9 cellular contexts compared by ENCODE assay signal in the genomic region with DNA sequence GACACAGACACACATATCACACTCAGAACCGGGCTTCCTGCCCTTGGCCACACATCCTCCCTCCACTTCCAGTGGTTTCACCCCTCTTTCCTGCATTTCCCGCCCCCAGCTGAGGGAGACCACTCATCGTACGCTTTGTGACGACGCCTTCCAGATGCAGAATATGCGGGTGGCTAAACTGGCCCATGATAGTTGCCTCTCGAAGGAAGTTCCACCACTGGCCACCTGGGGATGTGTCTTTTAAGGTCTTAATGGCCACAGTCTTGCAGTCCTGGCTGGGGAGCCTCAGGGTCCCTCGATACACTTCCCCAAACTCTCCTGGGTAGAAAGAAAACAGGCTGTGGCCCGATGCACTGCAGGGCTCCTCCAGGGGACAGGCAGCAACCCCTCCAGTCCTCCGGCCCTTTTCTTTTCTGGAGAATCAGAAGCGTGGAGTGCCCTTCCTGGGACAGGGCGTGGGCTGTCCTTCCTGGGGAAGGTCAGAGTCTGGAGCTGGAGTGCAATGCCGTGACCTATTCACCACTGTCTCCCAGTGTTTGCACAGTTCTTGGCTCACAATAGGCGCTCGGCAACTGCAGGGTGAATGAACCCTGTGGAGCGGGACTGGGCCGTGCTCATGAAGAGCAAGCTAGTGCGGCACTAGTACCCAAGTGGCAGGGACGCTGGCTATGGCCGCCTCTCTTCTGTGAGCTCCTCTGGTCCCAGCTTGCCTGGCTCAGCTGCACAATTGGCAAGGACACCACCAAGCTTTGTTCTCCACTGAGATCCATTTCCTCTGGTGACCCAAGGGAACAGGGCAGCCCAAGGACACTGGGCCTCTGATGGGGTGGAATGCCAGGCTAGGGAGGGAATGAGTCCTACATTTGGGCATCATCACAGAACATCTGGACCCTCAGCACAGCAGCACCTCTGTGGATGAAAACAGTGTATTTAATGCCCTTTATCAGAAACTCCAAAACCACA. TPM values are rescaled to one million over a fixed set of nuclear protein-coding genes. Genes with fewer than 3 reads are reported as not detected.
DNase-seq lines count a peak whose midpoint lies in the region; ATAC-seq, FAIRE-seq and TF ChIP-seq lines count a peak whose summit lies in the region.
"Had no signal": no experiment of that assay in that cellular context is flagged by ENCODE, and none has a peak within 500 bp of the region (broad histone marks: within the 10 kb centered on the region; RNA-seq: fewer than 3 reads in every experiment).

No MANE protein-coding gene starts in this region.

- WGBS in GM12878 (ENCODE audit: insufficient coverage, insufficient replicate concordance, low lambda C conversion rate, missing lambda C conversion rate), result 62% methylated on average over 21 of the region's 21 CpGs

- no peaks in the 10 kb centered on the region for H3K79me2 ChIP-seq in GM12878 (ENCODE audit: control insufficient read depth, insufficient read depth, low read length)

- H4K20me1 ChIP-seq in GM12878 (ENCODE audit: control insufficient read depth, insufficient read depth), result no peaks in the 10 kb centered on the region

- TF ChIP-seq EP300 in GM12878 (IDR thresholded peaks at IDR 0.05; ENCODE audit: borderline replicate concordance in 1 of 2, control insufficient read depth in 1 of 2, low read depth in 2 of 2, low read length in 2 of 2), result no peak

- H3K27ac ChIP-seq in CD4-positive, alpha-beta T cell (ENCODE audit: low read depth, low read length), result no peak overlapping the region
- H3K27ac ChIP-seq in GM12878 (ENCODE audit: control insufficient read depth, insufficient read depth), result no peak overlapping the region

- TF ChIP-seq RAD21 in GM12878 (IDR thresholded peaks at IDR 0.05; ENCODE audit: insufficient read depth, low read depth, low read length), result no peak

- no peak for ATAC-seq in CD4-positive, alpha-beta T cell (ENCODE audit: poor library complexity)
- peak; percentile 61 for ATAC-seq in HG02938 (IDR thresholded peaks at IDR 0.05; ENCODE audit: unreplicated experiment)
- peak; percentile 66 for ATAC-seq in GM12878
- peak; percentile 31 for ATAC-seq in memory B cell (ENCODE audit: low read depth)

- H2AFZ ChIP-seq in GM12878 (ENCODE audit: control insufficient read depth, low read depth, low read length), result no peak overlapping the region

- SMC1A ChIA-PET in GM12878 (lab: Charles Lee; ENCODE audit: uncharacterized antibody, unreplicated experiment), result interaction anchor here (1.2 to 1.5 kb wide), 2 partner anchors 11 to 14 kb away, joined by 3 read pairs; no protein-coding TSS in a partner anchor

- no peak overlapping the region for H3K4me3 ChIP-seq in GM12878

- no peaks in the 10 kb centered on the region for H3K4me1 ChIP-seq in GM12878 (ENCODE audit: control insufficient read depth, insufficient read depth, low read length)

- H3K4me1 Mint-ChIP-seq in CD4-positive, alpha-beta T cell (ENCODE audit: low read depth), result peaks cover 9% of the 10 kb centered on the region
- H3K4me1 Mint-ChIP-seq in memory B cell (peaks cover 2% of the 10 kb centered on the region), osteocyte (ENCODE audit: unreplicated experiment) (peaks cover 23% of the 10 kb centered on the region)

- H3K27me3 Mint-ChIP-seq in CD4-positive, alpha-beta T cell, result no peaks in the 10 kb centered on the region
- no peaks in the 10 kb centered on the region for H3K27me3 Mint-ChIP-seq in memory B cell
- H3K27me3 Mint-ChIP-seq in osteocyte (ENCODE audit: unreplicated experiment), result no peaks in the 10 kb centered on the region

- H3K27ac Mint-ChIP-seq in CD4-positive, alpha-beta T cell, result peak overlapping the region; percentile 66
- no peak overlapping the region for H3K27ac Mint-ChIP-seq in memory B cell
- H3K27ac Mint-ChIP-seq in osteocyte (ENCODE audit: unreplicated experiment), result no peak overlapping the region

- H3K9me3 Mint-ChIP-seq in CD4-positive, alpha-beta T cell, result no peaks in the 10 kb centered on the region
- H3K9me3 Mint-ChIP-seq in memory B cell (no peaks in the 10 kb centered on the region), osteocyte (ENCODE audit: unreplicated experiment) (no peaks in the 10 kb centered on the region)

- no peak overlapping the region for H3K4me3 Mint-ChIP-seq in CD4-positive, alpha-beta T cell
- H3K4me3 Mint-ChIP-seq in memory B cell (no peak overlapping the region), osteocyte (ENCODE audit: unreplicated experiment) (no peak overlapping the region)

- no peaks in the 10 kb centered on the region for H3K9me3 ChIP-seq in CD4-positive, alpha-beta T cell (ENCODE audit: control insufficient read depth, low read length)
- no peaks in the 10 kb centered on the region for H3K9me3 ChIP-seq in GM12878 (replicated peaks; ENCODE audit: control insufficient read depth, insufficient read depth, low read length)

- intact Hi-C loops in CD4-positive, alpha-beta T cell (cut with DNase I, micrococcal nuclease), result no loop called here
- intact Hi-C loops in GM12878 (cut with micrococcal nuclease; ENCODE audit: unreplicated experiment), result no loop called here

- H3K36me3 Mint-ChIP-seq in CD4-positive, alpha-beta T cell (ENCODE audit: low read depth), result peaks cover 93% of the 10 kb centered on the region
- H3K36me3 Mint-ChIP-seq in memory B cell (peaks cover 6% of the 10 kb centered on the region), osteocyte (ENCODE audit: unreplicated experiment) (peaks cover 12% of the 10 kb centered on the region)

- no peak for FAIRE-seq in GM12878 (lab: Jason Lieb, UNC)
- FAIRE-seq in GM12891 (lab: Jason Lieb, UNC), result no peak

- no peak overlapping the region for H3K4me2 ChIP-seq in GM12878 (ENCODE audit: control insufficient read depth, insufficient read depth)

- TF ChIP-seq CTCF in CD4-positive, alpha-beta T cell (IDR thresholded peaks at IDR 0.05), result no peak
- TF ChIP-seq CTCF in GM12878 (IDR thresholded peaks at IDR 0.05 in 2 of 3, conservative IDR thresholded peaks at IDR 0.05 in 1 of 3; ENCODE audit: control insufficient read depth in 2 of 3, extremely low read depth in 1 of 3, insufficient read depth in 1 of 3, low read depth in 3 of 3, low read length in 3 of 3) (peak in 1 of 3 experiments; percentile 25; a peak in 1 of 6 replicates), osteocyte (IDR thresholded peaks at IDR 0.05) (no peak)

- DNase-seq in CD4-positive, alpha-beta T cell, result no peak
- DNase-seq in GM12878 (ENCODE audit: low read depth, low spot score) (no peak), memory B cell (ENCODE audit: low spot score in 2 of 2) (no peak), osteocyte (ENCODE audit: extremely low spot score, unreplicated experiment) (no peak), GM12891 (ENCODE audit: insufficient read length, low spot score) (no peak), NCI-H1694 (lab: John Stamatoyannopoulos, UW) (no peak), NCI-H226 (no peak)
- DNase-seq: stimulated activated CD4-positive, alpha-beta T cell treated with anti-CD3 and anti-CD28 coated beads, Interleukin-2, amount 100 ng/mL, for 24 hours had no signal

- peaks cover 0 to 8% of the 10 kb centered on the region in 2 experiments; a peak in 2 of 4 replicates for H3K36me3 ChIP-seq in GM12878 (ENCODE audit: control insufficient read depth in 2 of 2, insufficient read depth in 2 of 2, low read length in 1 of 2)

- POLR2A ChIA-PET in CD4-positive, alpha-beta T cell (lab: Charles Lee), result interaction anchor here (1.7 to 2.1 kb wide), 2 partner anchors 9 to 12 kb away, joined by 6 to 7 read pairs; a partner anchor contains a TSS
- POLR2A ChIA-PET in GM12878 (lab: Charles Lee), result no interaction called here

- no peak overlapping the region for H3K9ac ChIP-seq in GM12878 (ENCODE audit: control insufficient read depth, insufficient read depth, low read length)

- CTCF ChIA-PET in CD4-positive, alpha-beta T cell (lab: Charles Lee), result interaction anchor here (1.7 kb wide), 1 partner anchor 15 kb away, joined by 9 read pairs; no protein-coding TSS in a partner anchor
- CTCF ChIA-PET in GM12878 (lab: Yijun Ruan, JAX), result no interaction called here

- no peaks in the 10 kb centered on the region for H3K27me3 ChIP-seq in CD4-positive, alpha-beta T cell (ENCODE audit: control insufficient read depth, insufficient read depth, low read length)
- H3K27me3 ChIP-seq in GM12878 (replicated peaks in 1 of 2; ENCODE audit: control insufficient read depth in 2 of 2, insufficient read depth in 2 of 2, low read length in 1 of 2), result no peaks in the 10 kb centered on the region

- RAD21 ChIA-PET in GM12878 (lab: Charles Lee; ENCODE audit: unreplicated experiment), result no interaction called here

- BruUV-seq in GM12878 (replicated peaks; lab: Mats Ljungman, UMichigan), result no TSS peak

- TF ChIP-seq POLR2A in GM12878 (IDR thresholded peaks at IDR 0.05; ENCODE audit: low read depth, low read length) (no peak; the same call in 1 of the 2 replicates), GM12891 (IDR thresholded peaks at IDR 0.05; ENCODE audit: low read depth, low read length) (no peak)

- in situ Hi-C loops in GM12878 (cut with MboI), result no loop called here

RNA-seq across cellular contexts. Expression of a gene that starts 13.2 kb away (rescaled TPM):
- 10 to 100 TPM; 16.0 to 19.0 TPM for total RNA-seq in CD4-positive, alpha-beta T cell
- not detected in 2 replicates for total RNA-seq in GM12878 (2013; cell fraction: nucleolus; rRNA removed)
- not detected in 2 replicates for total RNA-seq in GM12878 (2014; rRNA removed)
- total RNA-seq in GM12878 (2014; rRNA removed; fragmentation: Illumina TruSeq; extraction: Trizol), result not detected in 2 replicates
- 0.21 and 0.29 TPM in 2 replicates for total RNA-seq in GM12878 (2021)
- not detected for polyA plus RNA-seq in GM12878 (2011; ENCODE audit: low read depth)
- 0.11 and 0.13 TPM in 2 replicates for polyA plus RNA-seq in GM12878 (2011; rRNA removed)
- polyA plus RNA-seq in GM12878 (2011; cell fraction: cytosol; rRNA removed), result 0.03 and 0.04 TPM in 2 replicates
- polyA plus RNA-seq in GM12878 (2011; cell fraction: nucleus; rRNA removed), result 0.21 and 0.32 TPM in 2 replicates
- 0.69 and 1.2 TPM in 2 replicates for polyA plus RNA-seq in GM12878 (2012)
- not detected in 2 replicates for polyA plus RNA-seq in GM12878 (2014; fragmentation: Illumina TruSeq; extraction: Trizol)
- not detected for polyA plus RNA-seq in GM12878 (2014; fragmentation: Nextera tagmentation; extraction: Ambion mirVana)
- not detected in 2 replicates for polyA plus RNA-seq in GM12878 (2014; rRNA removed)
- polyA plus RNA-seq in GM12878 (2016; fragmentation: Nextera tagmentation; extraction: Ambion mirVana), result under 1 TPM; 0.28 to 0.35 TPM
- 0.37 TPM in 1 of 2 replicates, not detected in the other for polyA minus RNA-seq in GM12878 (2011; rRNA and poly(A)+ RNA removed)
- polyA minus RNA-seq in GM12878 (2011; cell fraction: cytosol; rRNA and poly(A)+ RNA removed), result not detected in 2 replicates
- polyA minus RNA-seq in GM12878 (2011; cell fraction: nucleus; rRNA and poly(A)+ RNA removed), result not detected in 2 replicates
- total RNA-seq in osteocyte, result not detected in 2 replicates
- polyA plus RNA-seq in GM12891 (2012; ENCODE audit: low read depth, missing spikeins), result 0.72 TPM

RNA-seq across cellular contexts. Expression of a gene that starts 14.3 kb away (rescaled TPM):
- 100 to 1,000 TPM; 132 to 146 TPM for total RNA-seq in CD4-positive, alpha-beta T cell
- 12.6 and 17.0 TPM in 2 replicates for total RNA-seq in GM12878 (2013; cell fraction: nucleolus; rRNA removed)
- 16.5 and 23.2 TPM in 2 replicates for total RNA-seq in GM12878 (2014; rRNA removed)
- 11.8 and 16.6 TPM in 2 replicates for total RNA-seq in GM12878 (2014; rRNA removed; fragmentation: Illumina TruSeq; extraction: Trizol)
- total RNA-seq in GM12878 (2021), result 90.5 and 100 TPM in 2 replicates
- polyA plus RNA-seq in GM12878 (2011; ENCODE audit: low read depth), result 32.5 TPM
- polyA plus RNA-seq in GM12878 (2011; rRNA removed), result 2.4 and 4.5 TPM in 2 replicates
- 9.0 and 12.3 TPM in 2 replicates for polyA plus RNA-seq in GM12878 (2011; cell fraction: cytosol; rRNA removed)
- polyA plus RNA-seq in GM12878 (2011; cell fraction: nucleus; rRNA removed), result 41.0 and 61.8 TPM in 2 replicates
- 61.2 and 77.5 TPM in 2 replicates for polyA plus RNA-seq in GM12878 (2012)
- polyA plus RNA-seq in GM12878 (2014; fragmentation: Illumina TruSeq; extraction: Trizol), result 28.2 and 44.0 TPM in 2 replicates
- 1 to 10 TPM; 2.1 to 4.0 TPM for polyA plus RNA-seq in GM12878 (2014; fragmentation: Nextera tagmentation; extraction: Ambion mirVana)
- polyA plus RNA-seq in GM12878 (2014; rRNA removed), result 32.0 and 47.3 TPM in 2 replicates
- polyA plus RNA-seq in GM12878 (2016; fragmentation: Nextera tagmentation; extraction: Ambion mirVana), result 10 to 100 TPM; 66.5 to 82.3 TPM
- polyA minus RNA-seq in GM12878 (2011; rRNA and poly(A)+ RNA removed), result 9.9 and 16.7 TPM in 2 replicates
- 23.9 and 26.0 TPM in 2 replicates for polyA minus RNA-seq in GM12878 (2011; cell fraction: cytosol; rRNA and poly(A)+ RNA removed)
- 24.9 and 40.2 TPM in 2 replicates for polyA minus RNA-seq in GM12878 (2011; cell fraction: nucleus; rRNA and poly(A)+ RNA removed)
- total RNA-seq in osteocyte, result 370 and 412 TPM in 2 replicates
- polyA plus RNA-seq in GM12891 (2012; ENCODE audit: low read depth, missing spikeins), result 69.6 TPM

RNA-seq across cellular contexts. Expression of a gene that starts 33.0 kb away (rescaled TPM):
- under 1 TPM in 1 of 2 experiments, not detected in 1; 0.14 TPM for total RNA-seq in CD4-positive, alpha-beta T cell
- not detected in 2 replicates for total RNA-seq in GM12878 (2013; cell fraction: nucleolus; rRNA removed)
- total RNA-seq in GM12878 (2014; rRNA removed), result not detected in 2 replicates
- total RNA-seq in GM12878 (2014; rRNA removed; fragmentation: Illumina TruSeq; extraction: Trizol), result not detected in 2 replicates
- 0.05 and 0.13 TPM in 2 replicates for total RNA-seq in GM12878 (2021)
- polyA plus RNA-seq in GM12878 (2011; ENCODE audit: low read depth), result not detected
- 0.03 TPM in 1 of 2 replicates, not detected in the other for polyA plus RNA-seq in GM12878 (2011; rRNA removed)
- 0.03 TPM in 2 replicates for polyA plus RNA-seq in GM12878 (2011; cell fraction: cytosol; rRNA removed)
- polyA plus RNA-seq in GM12878 (2011; cell fraction: nucleus; rRNA removed), result 0.03 and 0.04 TPM in 2 replicates
- polyA plus RNA-seq in GM12878 (2012), result not detected in 2 replicates
- polyA plus RNA-seq in GM12878 (2014; fragmentation: Illumina TruSeq; extraction: Trizol), result not detected in 2 replicates
- polyA plus RNA-seq in GM12878 (2014; fragmentation: Nextera tagmentation; extraction: Ambion mirVana), result not detected
- polyA plus RNA-seq in GM12878 (2014; rRNA removed), result not detected in 2 replicates
- polyA plus RNA-seq in GM12878 (2016; fragmentation: Nextera tagmentation; extraction: Ambion mirVana), result not detected
- polyA minus RNA-seq in GM12878 (2011; rRNA and poly(A)+ RNA removed), result 0.05 and 0.15 TPM in 2 replicates
- not detected in 2 replicates for polyA minus RNA-seq in GM12878 (2011; cell fraction: cytosol; rRNA and poly(A)+ RNA removed)
- 0.10 TPM in 1 of 2 replicates, not detected in the other for polyA minus RNA-seq in GM12878 (2011; cell fraction: nucleus; rRNA and poly(A)+ RNA removed)
- 17.0 and 18.4 TPM in 2 replicates for total RNA-seq in osteocyte
- 0.03 TPM for polyA plus RNA-seq in GM12891 (2012; ENCODE audit: low read depth, missing spikeins)

RNA-seq across cellular contexts. Expression of a gene that starts 47.8 kb away (rescaled TPM):
- total RNA-seq in CD4-positive, alpha-beta T cell, result under 1 TPM; 0.47 to 0.61 TPM
- total RNA-seq in GM12878 (2013; cell fraction: nucleolus; rRNA removed), result not detected in 2 replicates
- total RNA-seq in GM12878 (2014; rRNA removed), result not detected in 2 replicates
- not detected in 2 replicates for total RNA-seq in GM12878 (2014; rRNA removed; fragmentation: Illumina TruSeq; extraction: Trizol)
- total RNA-seq in GM12878 (2021), result not detected in 2 replicates
- polyA plus RNA-seq in GM12878 (2011; ENCODE audit: low read depth), result not detected
- not detected in 2 replicates for polyA plus RNA-seq in GM12878 (2011; rRNA removed)
- polyA plus RNA-seq in GM12878 (2011; cell fraction: cytosol; rRNA removed), result not detected in 2 replicates
- polyA plus RNA-seq in GM12878 (2011; cell fraction: nucleus; rRNA removed), result not detected in 2 replicates
- polyA plus RNA-seq in GM12878 (2012), result not detected in 2 replicates
- polyA plus RNA-seq in GM12878 (2014; fragmentation: Illumina TruSeq; extraction: Trizol), result not detected in 2 replicates
- polyA plus RNA-seq in GM12878 (2014; fragmentation: Nextera tagmentation; extraction: Ambion mirVana), result not detected
- polyA plus RNA-seq in GM12878 (2014; rRNA removed), result not detected in 2 replicates
- polyA plus RNA-seq in GM12878 (2016; fragmentation: Nextera tagmentation; extraction: Ambion mirVana), result not detected
- not detected in 2 replicates for polyA minus RNA-seq in GM12878 (2011; rRNA and poly(A)+ RNA removed)
- polyA minus RNA-seq in GM12878 (2011; cell fraction: cytosol; rRNA and poly(A)+ RNA removed), result not detected in 2 replicates
- polyA minus RNA-seq in GM12878 (2011; cell fraction: nucleus; rRNA and poly(A)+ RNA removed), result not detected in 2 replicates
- total RNA-seq in osteocyte, result not detected in 2 replicates
- polyA plus RNA-seq in GM12891 (2012; ENCODE audit: low read depth, missing spikeins), result not detected

Comparison
In these comparisons a context has a peak if more than half of its experiments do, and no peak if none do; other contexts are left out.
1. RNA of a gene that starts 13.2 kb away (total RNA-seq): 16.0 to 19.0 TPM in CD4-positive, alpha-beta T cell; 0.21 to 0.29 TPM in GM12878 and not detected in osteocyte; every median in the first group is over 10 times any median in the second.
2. RNA of a gene that starts 33.0 kb away (total RNA-seq): 17.0 to 18.4 TPM in osteocyte; 0.14 TPM in CD4-positive, alpha-beta T cell and 0.05 to 0.13 TPM in GM12878; every median in the first group is over 10 times any median in the second.